Comparison of ENCODE assay signal across 8 cellular contexts in the genomic region with DNA sequence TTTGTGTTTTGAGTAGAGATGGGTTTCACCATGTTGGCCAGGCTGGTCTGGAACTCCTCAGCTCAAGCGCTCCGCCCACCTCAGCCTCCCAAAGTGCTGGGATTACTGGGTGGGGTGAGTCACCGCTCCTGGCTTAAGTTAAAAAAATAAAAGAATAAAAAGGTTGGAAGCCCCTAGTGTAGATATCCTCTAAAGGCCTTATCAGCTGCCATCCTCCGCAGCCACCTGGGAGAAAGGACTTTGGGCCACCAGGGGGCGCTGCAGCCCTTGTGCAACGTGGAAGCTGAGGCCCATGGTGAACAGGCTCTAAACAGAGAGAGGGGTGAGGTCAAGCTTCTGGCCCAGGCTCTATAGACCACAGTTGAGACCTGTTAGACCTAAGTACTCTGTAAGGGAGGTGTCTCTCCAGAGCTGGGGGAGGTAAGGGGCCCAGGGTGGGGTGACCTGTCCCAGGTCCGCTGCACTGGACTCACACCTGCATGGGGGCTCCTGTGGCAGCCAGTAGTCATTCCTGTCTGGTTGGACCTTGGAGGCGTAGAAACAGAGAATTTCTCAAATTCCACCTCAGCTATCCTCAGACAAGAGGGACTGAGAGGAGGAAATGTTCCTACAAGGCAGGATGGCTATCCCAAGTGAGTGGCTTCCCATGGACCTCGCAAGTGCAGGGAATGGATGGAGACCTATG. TPM values are rescaled to one million over a fixed set of nuclear protein-coding genes. Genes with fewer than 3 reads are reported as not detected.
DNase-seq lines count a peak whose midpoint lies in the region; ATAC-seq, FAIRE-seq and TF ChIP-seq lines count a peak whose summit lies in the region.

No MANE protein-coding gene starts in this region.

- H3K4me3 Mint-ChIP-seq in T-helper 2 cell treated with Interferon-gamma antibody and Interleukin-4, amounts not matched to agents 5 μg/mL and 100 μg/mL, for 36 hours: no peak overlapping the region

- H3K9me3 Mint-ChIP-seq in T-helper 2 cell treated with Interferon-gamma antibody and Interleukin-4, amounts not matched to agents 5 μg/mL and 100 μg/mL, for 36 hours: no peaks in the 10 kb centered on the region

- H3K36me3 ChIP-seq in right atrium auricular region: no peaks in the 10 kb centered on the region

- no peaks in the 10 kb centered on the region for H3K27me3 ChIP-seq in right atrium auricular region

- peak; percentile 67 for FAIRE-seq in GM12891 (lab: Jason Lieb, UNC)

- no peaks in the 10 kb centered on the region for H3K36me3 Mint-ChIP-seq in T-helper 2 cell treated with Interferon-gamma antibody and Interleukin-4, amounts not matched to agents 5 μg/mL and 100 μg/mL, for 36 hours (ENCODE audit: low read depth)

- H3K4me1 Mint-ChIP-seq in T-helper 2 cell treated with Interferon-gamma antibody and Interleukin-4, amounts not matched to agents 5 μg/mL and 100 μg/mL, for 36 hours (ENCODE audit: low read depth): peaks cover 19% of the 10 kb centered on the region

- peak; percentile 77 for DNase-seq in GM12891 (ENCODE audit: insufficient read length, low spot score)
- peak; percentile 77 for DNase-seq in NCI-H1694 (lab: John Stamatoyannopoulos, UW)
- peak; percentile 80 for DNase-seq in T-helper 2 cell treated with Interferon-gamma antibody and Interleukin-4, amounts not matched to agents 5 μg/mL and 100 μg/mL, for 36 hours (ENCODE audit: low spot score)
- peak; percentile 40 for DNase-seq in amniotic stem cell (lab: John Stamatoyannopoulos, UW)
- DNase-seq in right atrium auricular region (ENCODE audit: low spot score): peak; percentile 93
- no peak for DNase-seq in retinal pigment epithelial cell (ENCODE audit: low read depth)

- H3K4me3 ChIP-seq in right atrium auricular region (no peak overlapping the region), retinal pigment epithelial cell (ENCODE audit: low read length) (no peak overlapping the region)

- H3K4me1 ChIP-seq in right atrium auricular region: no peaks in the 10 kb centered on the region

- TF ChIP-seq CTCF in right atrium auricular region (IDR thresholded peaks at IDR 0.05) (peak; percentile 58 to 92), retinal pigment epithelial cell (conservative IDR thresholded peaks at IDR 0.05; ENCODE audit: low read depth, low read length) (peak; percentile 95)

- H3K27ac ChIP-seq in right atrium auricular region: no peak overlapping the region

- peaks cover 13% of the 10 kb centered on the region for H3K27me3 Mint-ChIP-seq in T-helper 2 cell treated with Interferon-gamma antibody and Interleukin-4, amounts not matched to agents 5 μg/mL and 100 μg/mL, for 36 hours (ENCODE audit: low read depth)

- ATAC-seq in HG03280 (IDR thresholded peaks at IDR 0.05; ENCODE audit: unreplicated experiment) (no peak), HG03159 (IDR thresholded peaks at IDR 0.05; ENCODE audit: unreplicated experiment) (no peak)

- no peak for TF ChIP-seq POLR2A in GM12891 (IDR thresholded peaks at IDR 0.05; ENCODE audit: low read depth, low read length)

- no peaks in the 10 kb centered on the region for H3K9me3 ChIP-seq in right atrium auricular region

- H3K27ac Mint-ChIP-seq in T-helper 2 cell treated with Interferon-gamma antibody and Interleukin-4, amounts not matched to agents 5 μg/mL and 100 μg/mL, for 36 hours: no peak overlapping the region

TF ChIP-seq in GM12891, 5 proteins besides CTCF, POLR2A, EP300 and RAD21:
- TF ChIP-seq POLR2AphosphoS5 (IDR thresholded peaks at IDR 0.05; ENCODE audit: low read depth, low read length) (no peak), POU2F2 (IDR thresholded peaks at IDR 0.05; ENCODE audit: low read depth, low read length) (no peak), PAX5 (IDR thresholded peaks at IDR 0.05; ENCODE audit: insufficient read depth, low read length, severe bottlenecking) (no peak), SPI1 (IDR thresholded peaks at IDR 0.05; ENCODE audit: low read depth, low read length) (no peak), TAF1 (IDR thresholded peaks at IDR 0.05; ENCODE audit: low read depth, low read length) (no peak)

RNA-seq across cellular contexts. Expression of a gene that starts 14.0 kb away (rescaled TPM):
- polyA plus RNA-seq in GM12891 (2012; ENCODE audit: low read depth, missing spikeins): 43.8 TPM
- 1 to 10 TPM; 2.6 to 3.3 TPM for total RNA-seq in right atrium auricular region

RNA-seq across cellular contexts. Expression of a gene that starts 18.1 kb away (rescaled TPM):
- 0.17 TPM for polyA plus RNA-seq in GM12891 (2012; ENCODE audit: low read depth, missing spikeins)
- 1 to 10 TPM in 1 of 2 donors, under 1 TPM in 1; 0.24 to 1.4 TPM for total RNA-seq in right atrium auricular region

RNA-seq across cellular contexts. Expression of a gene that starts 45.8 kb away (rescaled TPM):
- polyA plus RNA-seq in GM12891 (2012; ENCODE audit: low read depth, missing spikeins): 41.2 TPM
- total RNA-seq in right atrium auricular region: 10 to 100 TPM; 29.6 to 35.5 TPM
